ENCODE assay signal across 16 cellular contexts in genomic region chr11:121522043-121522941, GRCh38.
DNase-seq lines count a peak whose midpoint lies in the region; ATAC-seq and TF ChIP-seq lines count a peak whose summit lies in the region.
"Had no signal": no experiment of that assay in that cellular context is flagged by ENCODE, and none has a peak within 500 bp of the region (broad histone marks: within the 10 kb centered on the region; RNA-seq: fewer than 3 reads in every experiment).

No MANE protein-coding gene starts in this region.

- intact Hi-C loops in PC-3 (cut with micrococcal nuclease) (loop anchor here (5.0 kb wide), 1 partner anchor 55 kb away; no protein-coding TSS in a partner anchor), mammary epithelial cell (cut with micrococcal nuclease) (loop anchor here (1.0 kb wide), 1 partner anchor 18 kb away; no protein-coding TSS in a partner anchor), left ventricle myocardium superior (cut with micrococcal nuclease) (no loop called here)

- no peaks in the 10 kb centered on the region for H3K79me2 ChIP-seq in PC-3 (ENCODE audit: low read length)
- no peaks in the 10 kb centered on the region for H3K79me2 ChIP-seq in mammary epithelial cell (ENCODE audit: insufficient read depth, low read length)

- H3K4me1 Mint-ChIP-seq in CD8-positive, alpha-beta memory T cell, result peaks cover 34 to 48% (median 41%) of the 10 kb centered on the region in 3 donors
- no peaks in the 10 kb centered on the region for H3K4me1 Mint-ChIP-seq in neural crest cell

- 96% methylated on average over 10 of the region's 11 CpGs for WGBS in mammary epithelial cell (ENCODE audit: low coverage, missing lambda C conversion rate)

- H3K9me3 ChIP-seq in CD8-positive, alpha-beta memory T cell (ENCODE audit: low read length), result peaks cover 5% of the 10 kb centered on the region
- H3K9me3 ChIP-seq in PC-3 (ENCODE audit: low read length) (0 out of 2 replicates have a peak, but pooled peaks cover 4% of the 10 kb centered on the region), mammary epithelial cell (replicated peaks; ENCODE audit: insufficient read depth, low read length) (peaks cover 5% of the 10 kb centered on the region)

- no peaks in the 10 kb centered on the region for H3F3A ChIP-seq in PC-3 (ENCODE audit: low read length, unreplicated experiment)

- ATAC-seq in PC-3 (no peak), GM19035 (IDR thresholded peaks at IDR 0.05; ENCODE audit: unreplicated experiment) (no peak), left ventricle myocardium superior (no peak)
- ATAC-seq: Right ventricle myocardium inferior had no signal

- no peak overlapping the region for H3K4me3 ChIP-seq in CD8-positive, alpha-beta memory T cell (ENCODE audit: low read length)
- H3K4me3 ChIP-seq in PC-3 (ENCODE audit: low read length), result no peak overlapping the region
- H3K4me3 ChIP-seq in mammary epithelial cell (replicated peaks in 1 of 3; ENCODE audit: insufficient read depth in 1 of 3, low read depth in 2 of 3, low read length in 3 of 3), result no peak overlapping the region
- H3K4me3 ChIP-seq: MG63, smooth muscle cell, stomach had no signal

- POLR2A ChIA-PET in CD8-positive, alpha-beta memory T cell (lab: Charles Lee), result no interaction called here
- POLR2A ChIA-PET in PC-3 (lab: Charles Lee; ENCODE audit: unreplicated experiment), result no interaction called here

- peak overlapping the region in 6 of 8 donors; percentile 29 to 83 (median 78) for H3K27ac Mint-ChIP-seq in CD8-positive, alpha-beta memory T cell
- peak overlapping the region; percentile 81 for H3K27ac Mint-ChIP-seq in neural crest cell (ENCODE audit: unreplicated experiment)

- dilution Hi-C loops in mammary epithelial cell (cut with HindIII; ENCODE audit: low sequenced_read_pairs), result no loop called here

- H3K4me2 ChIP-seq in PC-3 (ENCODE audit: low read length) (no peak overlapping the region), mammary epithelial cell (ENCODE audit: insufficient read depth, low read depth, low read length) (peak overlapping the region; percentile 47)
- H3K4me2 ChIP-seq: smooth muscle cell had no signal

- H3K9ac ChIP-seq in PC-3 (ENCODE audit: low read length), result no peak overlapping the region
- no peak overlapping the region for H3K9ac ChIP-seq in mammary epithelial cell (ENCODE audit: insufficient read depth, low read length)

- CTCF ChIA-PET in CD8-positive, alpha-beta memory T cell (lab: Charles Lee), result no interaction called here
- CTCF ChIA-PET in PC-3 (lab: Charles Lee) (no interaction called here), mammary epithelial cell (lab: Charles Lee; ENCODE audit: low non-redundant PET) (no interaction called here)

- H3K27me3 Mint-ChIP-seq in CD8-positive, alpha-beta memory T cell, result peaks cover 0 to 1% of the 10 kb centered on the region in 2 donors
- no peaks in the 10 kb centered on the region for H3K27me3 Mint-ChIP-seq in neural crest cell (ENCODE audit: low read depth)

- H3K27me3 ChIP-seq in CD8-positive, alpha-beta memory T cell (ENCODE audit: insufficient read depth, low read length, poor library complexity, severe bottlenecking), result no peaks in the 10 kb centered on the region
- H3K27me3 ChIP-seq in PC-3 (ENCODE audit: low read length) (no peaks in the 10 kb centered on the region), mammary epithelial cell (ENCODE audit: insufficient read depth, low read length) (no peaks in the 10 kb centered on the region)
- H3K27me3 ChIP-seq: MG63, stomach had no signal

- in situ Hi-C loops in mammary epithelial cell (cut with MboI; ENCODE audit: low sequenced_read_pairs in 2 of 2), result no loop called here

- peaks cover 47 to 85% (median 49%) of the 10 kb centered on the region in 3 donors for H3K36me3 Mint-ChIP-seq in CD8-positive, alpha-beta memory T cell
- H3K36me3 Mint-ChIP-seq in neural crest cell (ENCODE audit: low read depth), result peaks cover 15% of the 10 kb centered on the region

- no peaks in the 10 kb centered on the region for H3K4me1 ChIP-seq in CD8-positive, alpha-beta memory T cell (ENCODE audit: insufficient read depth, low read length)
- H3K4me1 ChIP-seq in PC-3 (ENCODE audit: insufficient read depth, low read length) (peaks cover 21% of the 10 kb centered on the region), mammary epithelial cell (ENCODE audit: insufficient read depth, low read length) (peaks cover 29% of the 10 kb centered on the region)

- BruUV-seq in PC-3 (replicated peaks; lab: Mats Ljungman, UMichigan) (no TSS peak), mammary epithelial cell (replicated peaks; lab: Mats Ljungman, UMichigan) (TSS peak; percentile 65)

- no peak for TF ChIP-seq CTCF in PC-3 (conservative IDR thresholded peaks at IDR 0.05; ENCODE audit: low read depth, low read length)
- no peak for TF ChIP-seq CTCF in mammary epithelial cell (conservative IDR thresholded peaks at IDR 0.05 in 1 of 2, IDR thresholded peaks at IDR 0.05 in 1 of 2; ENCODE audit: extremely low read depth in 1 of 2, insufficient read depth in 1 of 2, low read depth in 1 of 2, low read length in 2 of 2)
- TF ChIP-seq CTCF in neural crest cell (conservative IDR thresholded peaks at IDR 0.05), result no peak

- H3K4me3 Mint-ChIP-seq in CD8-positive, alpha-beta memory T cell, result no peak overlapping the region
- no peak overlapping the region for H3K4me3 Mint-ChIP-seq in neural crest cell
- H3K4me3 Mint-ChIP-seq: H9 had no signal

- H3K9me2 ChIP-seq in PC-3 (replicated peaks; ENCODE audit: low read length), result no peaks in the 10 kb centered on the region

- H4K20me1 ChIP-seq in PC-3 (ENCODE audit: low read length), result no peaks in the 10 kb centered on the region
- H4K20me1 ChIP-seq in mammary epithelial cell (ENCODE audit: insufficient read depth, low read length), result no peaks in the 10 kb centered on the region

- H3K27ac ChIP-seq in CD8-positive, alpha-beta memory T cell (ENCODE audit: low read depth, low read length), result no peak overlapping the region
- peak overlapping the region; percentile 7; the same call in 1 of the 2 replicates for H3K27ac ChIP-seq in PC-3 (ENCODE audit: low read length)
- H3K27ac ChIP-seq in mammary epithelial cell (ENCODE audit: insufficient read depth, low read depth, low read length), result peak overlapping the region; percentile 86
- H3K27ac ChIP-seq: stomach had no signal

- DNase-seq in CD8-positive, alpha-beta memory T cell, result no peak
- DNase-seq in PC-3 (peak; percentile 14), mammary epithelial cell (peak; percentile 35), neural crest cell (ENCODE audit: low read depth, low spot score) (no peak), NCI-H510A (lab: John Stamatoyannopoulos, UW) (no peak), left ventricle myocardium superior (no peak)
- DNase-seq: activated CD4-positive, alpha-beta T cell treated with anti-CD3 and anti-CD28 coated beads, Interleukin-2, amount 50 U/mL, for 48 hours; H9; mesendoderm; MG63; NCI-H2029 treated with DMSO at 0.1 percent for 48 hours; NCI-H748 treated with DMSO at 0.1 percent for 48 hours; stomach had no signal

- H2AFZ ChIP-seq in PC-3 (ENCODE audit: low read length) (no peak overlapping the region), mammary epithelial cell (ENCODE audit: low read depth, low read length) (no peak overlapping the region)

- peaks cover 2 to 12% (median 4%) of the 10 kb centered on the region in 5 donors for H3K9me3 Mint-ChIP-seq in CD8-positive, alpha-beta memory T cell
- peaks cover 6% of the 10 kb centered on the region for H3K9me3 Mint-ChIP-seq in neural crest cell

- H3K36me3 ChIP-seq in CD8-positive, alpha-beta memory T cell (ENCODE audit: insufficient read depth, low read length), result peaks cover 51% of the 10 kb centered on the region
- H3K36me3 ChIP-seq in PC-3 (ENCODE audit: low read depth, low read length), result peaks cover 13% of the 10 kb centered on the region
- H3K36me3 ChIP-seq in mammary epithelial cell (ENCODE audit: insufficient read depth, low read length), result no peaks in the 10 kb centered on the region
- H3K36me3 ChIP-seq: MG63 had no signal

Comparison
In these comparisons a context has a peak if more than half of its experiments do, and no peak if none do; other contexts are left out.
1. DNase-seq: peak in PC-3 (single experiment) and mammary epithelial cell (single experiment); none in CD8-positive, alpha-beta memory T cell (0 of 5), neural crest cell (single experiment), NCI-H510A (single experiment) and left ventricle myocardium superior (single experiment).